1 cellular context compared by ENCODE assay signal in the genomic region with DNA sequence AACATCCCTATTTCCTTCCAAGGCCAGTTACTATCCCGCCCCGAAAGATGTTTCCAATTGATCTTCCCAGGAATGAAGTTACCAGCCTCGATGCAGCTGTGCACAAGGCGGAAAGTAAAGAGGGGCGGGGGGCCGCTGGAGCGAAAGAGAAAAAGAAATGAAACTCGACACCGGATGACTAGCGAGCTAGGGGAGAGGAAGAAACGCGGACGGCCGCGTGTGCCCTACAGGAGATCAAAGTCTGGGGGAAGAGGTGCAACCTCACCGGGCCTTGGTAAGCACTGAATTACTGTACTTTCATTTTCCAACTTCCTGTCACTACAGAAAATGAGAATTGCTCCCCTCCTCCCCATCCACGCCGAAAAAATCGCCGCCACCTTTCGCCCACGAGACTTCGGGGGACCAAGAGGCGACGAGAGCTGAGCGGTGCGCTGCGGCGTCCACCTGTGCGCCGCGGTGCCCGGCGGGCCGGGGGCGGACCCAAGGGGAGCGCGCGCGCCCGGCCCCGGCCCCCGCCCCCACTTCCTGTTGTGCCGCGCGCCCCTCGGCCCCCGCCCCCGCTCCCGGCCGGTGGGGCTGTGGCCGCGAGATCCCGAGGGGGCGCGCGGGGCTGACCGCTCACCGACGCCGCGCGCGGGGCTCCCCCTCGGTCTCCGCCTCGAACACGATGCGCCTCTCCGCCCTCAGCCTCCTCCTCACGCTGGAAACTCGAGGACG.
TF ChIP-seq lines count a peak whose summit lies in the region.

No MANE protein-coding gene starts in this region.

TF ChIP-seq in HEK293, 187 proteins besides CTCF, POLR2A, EP300 and RAD21 (continued from another document and continues in another):
- TF ChIP-seq, protein P1, sequence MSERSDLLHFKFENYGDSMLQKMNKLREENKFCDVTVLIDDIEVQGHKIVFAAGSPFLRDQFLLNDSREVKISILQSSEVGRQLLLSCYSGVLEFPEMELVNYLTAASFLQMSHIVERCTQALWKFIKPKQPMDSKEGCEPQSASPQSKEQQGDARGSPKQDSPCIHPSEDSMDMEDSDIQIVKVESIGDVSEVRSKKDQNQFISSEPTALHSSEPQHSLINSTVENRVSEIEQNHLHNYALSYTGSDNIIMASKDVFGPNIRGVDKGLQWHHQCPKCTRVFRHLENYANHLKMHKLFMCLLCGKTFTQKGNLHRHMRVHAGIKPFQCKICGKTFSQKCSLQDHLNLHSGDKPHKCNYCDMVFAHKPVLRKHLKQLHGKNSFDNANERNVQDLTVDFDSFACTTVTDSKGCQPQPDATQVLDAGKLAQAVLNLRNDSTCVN (tag by site-specific recombination; optimal IDR thresholded peaks at IDR 0.05), result peak; percentile 54
- TF ChIP-seq ZNF24 (tag by site-specific recombination; IDR thresholded peaks at IDR 0.05), result peak; percentile 84; the same call in 1 of the 2 replicates
- TF ChIP-seq SALL2 (tag by site-specific recombination; IDR thresholded peaks at IDR 0.05; ENCODE audit: borderline replicate concordance), result no peak
- TF ChIP-seq, protein P2, sequence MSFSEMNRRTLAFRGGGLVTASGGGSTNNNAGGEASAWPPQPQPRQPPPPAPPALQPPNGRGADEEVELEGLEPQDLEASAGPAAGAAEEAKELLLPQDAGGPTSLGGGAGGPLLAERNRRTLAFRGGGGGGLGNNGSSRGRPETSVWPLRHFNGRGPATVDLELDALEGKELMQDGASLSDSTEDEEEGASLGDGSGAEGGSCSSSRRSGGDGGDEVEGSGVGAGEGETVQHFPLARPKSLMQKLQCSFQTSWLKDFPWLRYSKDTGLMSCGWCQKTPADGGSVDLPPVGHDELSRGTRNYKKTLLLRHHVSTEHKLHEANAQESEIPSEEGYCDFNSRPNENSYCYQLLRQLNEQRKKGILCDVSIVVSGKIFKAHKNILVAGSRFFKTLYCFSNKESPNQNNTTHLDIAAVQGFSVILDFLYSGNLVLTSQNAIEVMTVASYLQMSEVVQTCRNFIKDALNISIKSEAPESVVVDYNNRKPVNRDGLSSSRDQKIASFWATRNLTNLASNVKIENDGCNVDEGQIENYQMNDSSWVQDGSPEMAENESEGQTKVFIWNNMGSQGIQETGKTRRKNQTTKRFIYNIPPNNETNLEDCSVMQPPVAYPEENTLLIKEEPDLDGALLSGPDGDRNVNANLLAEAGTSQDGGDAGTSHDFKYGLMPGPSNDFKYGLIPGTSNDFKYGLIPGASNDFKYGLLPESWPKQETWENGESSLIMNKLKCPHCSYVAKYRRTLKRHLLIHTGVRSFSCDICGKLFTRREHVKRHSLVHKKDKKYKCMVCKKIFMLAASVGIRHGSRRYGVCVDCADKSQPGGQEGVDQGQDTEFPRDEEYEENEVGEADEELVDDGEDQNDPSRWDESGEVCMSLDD (tag by site-specific recombination; IDR thresholded peaks at IDR 0.05), result peak; percentile 81
- peak; percentile 97 for TF ChIP-seq PRDM1 (tag by site-specific recombination; IDR thresholded peaks at IDR 0.05)
- peak; percentile 52; the same call in 1 of the 2 replicates for TF ChIP-seq KLF9 (tag by site-specific recombination; IDR thresholded peaks at IDR 0.05; ENCODE audit: low read depth)
- TF ChIP-seq, protein P3, sequence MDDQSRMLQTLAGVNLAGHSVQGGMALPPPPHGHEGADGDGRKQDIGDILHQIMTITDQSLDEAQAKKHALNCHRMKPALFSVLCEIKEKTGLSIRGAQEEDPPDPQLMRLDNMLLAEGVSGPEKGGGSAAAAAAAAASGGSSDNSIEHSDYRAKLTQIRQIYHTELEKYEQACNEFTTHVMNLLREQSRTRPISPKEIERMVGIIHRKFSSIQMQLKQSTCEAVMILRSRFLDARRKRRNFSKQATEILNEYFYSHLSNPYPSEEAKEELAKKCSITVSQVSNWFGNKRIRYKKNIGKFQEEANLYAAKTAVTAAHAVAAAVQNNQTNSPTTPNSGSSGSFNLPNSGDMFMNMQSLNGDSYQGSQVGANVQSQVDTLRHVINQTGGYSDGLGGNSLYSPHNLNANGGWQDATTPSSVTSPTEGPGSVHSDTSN (CRISPR knock-in tag; IDR thresholded peaks at IDR 0.05), result no peak; the same call in 1 of the 2 replicates
- peak; percentile 97 for TF ChIP-seq ZEB2 (tag by site-specific recombination; IDR thresholded peaks at IDR 0.05)
- TF ChIP-seq ZFP41 (tag by site-specific recombination; IDR thresholded peaks at IDR 0.05; ENCODE audit: borderline replicate concordance), result no peak
- TF ChIP-seq ZNF138 (tag by site-specific recombination; IDR thresholded peaks at IDR 0.05; ENCODE audit: borderline replicate concordance), result no peak
- peak; percentile 36; the same call in 1 of the 2 replicates for TF ChIP-seq ZNF324 (tag by site-specific recombination; IDR thresholded peaks at IDR 0.05)
- no peak for TF ChIP-seq ZNF311 (tag by site-specific recombination; IDR thresholded peaks at IDR 0.05; ENCODE audit: borderline replicate concordance)
- TF ChIP-seq, protein P4, sequence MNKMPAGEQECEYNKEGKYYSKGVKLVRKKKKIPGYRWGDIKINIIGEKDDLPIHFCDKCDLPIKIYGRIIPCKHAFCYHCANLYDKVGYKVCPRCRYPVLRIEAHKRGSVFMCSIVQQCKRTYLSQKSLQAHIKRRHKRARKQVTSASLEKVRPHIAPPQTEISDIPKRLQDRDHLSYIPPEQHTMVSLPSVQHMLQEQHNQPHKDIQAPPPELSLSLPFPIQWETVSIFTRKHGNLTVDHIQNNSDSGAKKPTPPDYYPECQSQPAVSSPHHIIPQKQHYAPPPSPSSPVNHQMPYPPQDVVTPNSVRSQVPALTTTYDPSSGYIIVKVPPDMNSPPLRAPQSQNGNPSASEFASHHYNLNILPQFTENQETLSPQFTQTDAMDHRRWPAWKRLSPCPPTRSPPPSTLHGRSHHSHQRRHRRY (tag by site-specific recombination; IDR thresholded peaks at IDR 0.05), result no peak
- no peak for TF ChIP-seq FEZF1 (tag by site-specific recombination; IDR thresholded peaks at IDR 0.05)
- TF ChIP-seq BCL11B (tag by site-specific recombination; IDR thresholded peaks at IDR 0.05; ENCODE audit: low read depth), result peak; percentile 49; the same call in 1 of the 2 replicates
- TF ChIP-seq HOXA7 (CRISPR knock-in tag; IDR thresholded peaks at IDR 0.05; ENCODE audit: borderline replicate concordance), result no peak
- TF ChIP-seq GFI1B (tag by site-specific recombination; IDR thresholded peaks at IDR 0.05), result no peak
- TF ChIP-seq ZNF677 (tag by site-specific recombination; IDR thresholded peaks at IDR 0.05), result 0 out of 2 replicates have a peak, but pooled peaks have one; percentile 11
- TF ChIP-seq, protein P5, sequence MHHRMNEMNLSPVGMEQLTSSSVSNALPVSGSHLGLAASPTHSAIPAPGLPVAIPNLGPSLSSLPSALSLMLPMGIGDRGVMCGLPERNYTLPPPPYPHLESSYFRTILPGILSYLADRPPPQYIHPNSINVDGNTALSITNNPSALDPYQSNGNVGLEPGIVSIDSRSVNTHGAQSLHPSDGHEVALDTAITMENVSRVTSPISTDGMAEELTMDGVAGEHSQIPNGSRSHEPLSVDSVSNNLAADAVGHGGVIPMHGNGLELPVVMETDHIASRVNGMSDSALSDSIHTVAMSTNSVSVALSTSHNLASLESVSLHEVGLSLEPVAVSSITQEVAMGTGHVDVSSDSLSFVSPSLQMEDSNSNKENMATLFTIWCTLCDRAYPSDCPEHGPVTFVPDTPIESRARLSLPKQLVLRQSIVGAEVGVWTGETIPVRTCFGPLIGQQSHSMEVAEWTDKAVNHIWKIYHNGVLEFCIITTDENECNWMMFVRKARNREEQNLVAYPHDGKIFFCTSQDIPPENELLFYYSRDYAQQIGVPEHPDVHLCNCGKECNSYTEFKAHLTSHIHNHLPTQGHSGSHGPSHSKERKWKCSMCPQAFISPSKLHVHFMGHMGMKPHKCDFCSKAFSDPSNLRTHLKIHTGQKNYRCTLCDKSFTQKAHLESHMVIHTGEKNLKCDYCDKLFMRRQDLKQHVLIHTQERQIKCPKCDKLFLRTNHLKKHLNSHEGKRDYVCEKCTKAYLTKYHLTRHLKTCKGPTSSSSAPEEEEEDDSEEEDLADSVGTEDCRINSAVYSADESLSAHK (tag by site-specific recombination; IDR thresholded peaks at IDR 0.05), result 0 out of 2 replicates have a peak, but pooled peaks have one; percentile 23
- peak; percentile 85 for TF ChIP-seq ZNF335 (tag by site-specific recombination; conservative IDR thresholded peaks at IDR 0.05)
- no peak for TF ChIP-seq ZNF473 (tag by site-specific recombination; IDR thresholded peaks at IDR 0.05)
- no peak for TF ChIP-seq BCL11A (tag by site-specific recombination; IDR thresholded peaks at IDR 0.05; ENCODE audit: low read depth)
- TF ChIP-seq ZNF561 (tag by site-specific recombination; IDR thresholded peaks at IDR 0.05; ENCODE audit: borderline replicate concordance), result peak; percentile 85; the same call in 1 of the 2 replicates
- TF ChIP-seq, protein P6, sequence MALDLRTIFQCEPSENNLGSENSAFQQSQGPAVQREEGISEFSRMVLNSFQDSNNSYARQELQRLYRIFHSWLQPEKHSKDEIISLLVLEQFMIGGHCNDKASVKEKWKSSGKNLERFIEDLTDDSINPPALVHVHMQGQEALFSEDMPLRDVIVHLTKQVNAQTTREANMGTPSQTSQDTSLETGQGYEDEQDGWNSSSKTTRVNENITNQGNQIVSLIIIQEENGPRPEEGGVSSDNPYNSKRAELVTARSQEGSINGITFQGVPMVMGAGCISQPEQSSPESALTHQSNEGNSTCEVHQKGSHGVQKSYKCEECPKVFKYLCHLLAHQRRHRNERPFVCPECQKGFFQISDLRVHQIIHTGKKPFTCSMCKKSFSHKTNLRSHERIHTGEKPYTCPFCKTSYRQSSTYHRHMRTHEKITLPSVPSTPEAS (tag by site-specific recombination; IDR thresholded peaks at IDR 0.05), result no peak
- TF ChIP-seq, protein P7, sequence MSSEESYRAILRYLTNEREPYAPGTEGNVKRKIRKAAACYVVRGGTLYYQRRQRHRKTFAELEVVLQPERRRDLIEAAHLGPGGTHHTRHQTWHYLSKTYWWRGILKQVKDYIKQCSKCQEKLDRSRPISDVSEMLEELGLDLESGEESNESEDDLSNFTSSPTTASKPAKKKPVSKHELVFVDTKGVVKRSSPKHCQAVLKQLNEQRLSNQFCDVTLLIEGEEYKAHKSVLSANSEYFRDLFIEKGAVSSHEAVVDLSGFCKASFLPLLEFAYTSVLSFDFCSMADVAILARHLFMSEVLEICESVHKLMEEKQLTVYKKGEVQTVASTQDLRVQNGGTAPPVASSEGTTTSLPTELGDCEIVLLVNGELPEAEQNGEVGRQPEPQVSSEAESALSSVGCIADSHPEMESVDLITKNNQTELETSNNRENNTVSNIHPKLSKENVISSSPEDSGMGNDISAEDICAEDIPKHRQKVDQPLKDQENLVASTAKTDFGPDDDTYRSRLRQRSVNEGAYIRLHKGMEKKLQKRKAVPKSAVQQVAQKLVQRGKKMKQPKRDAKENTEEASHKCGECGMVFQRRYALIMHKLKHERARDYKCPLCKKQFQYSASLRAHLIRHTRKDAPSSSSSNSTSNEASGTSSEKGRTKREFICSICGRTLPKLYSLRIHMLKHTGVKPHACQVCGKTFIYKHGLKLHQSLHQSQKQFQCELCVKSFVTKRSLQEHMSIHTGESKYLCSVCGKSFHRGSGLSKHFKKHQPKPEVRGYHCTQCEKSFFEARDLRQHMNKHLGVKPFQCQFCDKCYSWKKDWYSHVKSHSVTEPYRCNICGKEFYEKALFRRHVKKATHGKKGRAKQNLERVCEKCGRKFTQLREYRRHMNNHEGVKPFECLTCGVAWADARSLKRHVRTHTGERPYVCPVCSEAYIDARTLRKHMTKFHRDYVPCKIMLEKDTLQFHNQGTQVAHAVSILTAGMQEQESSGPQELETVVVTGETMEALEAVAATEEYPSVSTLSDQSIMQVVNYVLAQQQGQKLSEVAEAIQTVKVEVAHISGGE (tag by site-specific recombination; conservative IDR thresholded peaks at IDR 0.05; ENCODE audit: low read depth), result peak; percentile 88
- no peak; the same call in 1 of the 2 replicates for TF ChIP-seq GLI2 (tag by site-specific recombination; IDR thresholded peaks at IDR 0.05; ENCODE audit: borderline replicate concordance, low read depth)
- peak; percentile 62 for TF ChIP-seq ZFHX2 (tag by site-specific recombination; conservative IDR thresholded peaks at IDR 0.05)
- TF ChIP-seq ZNF654 (tag by site-specific recombination; IDR thresholded peaks at IDR 0.05; ENCODE audit: low read depth), result 0 out of 2 replicates have a peak, but pooled peaks have one; percentile 11
- TF ChIP-seq, protein P8, sequence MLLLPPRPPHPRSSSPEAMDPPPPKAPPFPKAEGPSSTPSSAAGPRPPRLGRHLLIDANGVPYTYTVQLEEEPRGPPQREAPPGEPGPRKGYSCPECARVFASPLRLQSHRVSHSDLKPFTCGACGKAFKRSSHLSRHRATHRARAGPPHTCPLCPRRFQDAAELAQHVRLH (tag by site-specific recombination; IDR thresholded peaks at IDR 0.05), result peak; percentile 55
- TF ChIP-seq, protein P9, sequence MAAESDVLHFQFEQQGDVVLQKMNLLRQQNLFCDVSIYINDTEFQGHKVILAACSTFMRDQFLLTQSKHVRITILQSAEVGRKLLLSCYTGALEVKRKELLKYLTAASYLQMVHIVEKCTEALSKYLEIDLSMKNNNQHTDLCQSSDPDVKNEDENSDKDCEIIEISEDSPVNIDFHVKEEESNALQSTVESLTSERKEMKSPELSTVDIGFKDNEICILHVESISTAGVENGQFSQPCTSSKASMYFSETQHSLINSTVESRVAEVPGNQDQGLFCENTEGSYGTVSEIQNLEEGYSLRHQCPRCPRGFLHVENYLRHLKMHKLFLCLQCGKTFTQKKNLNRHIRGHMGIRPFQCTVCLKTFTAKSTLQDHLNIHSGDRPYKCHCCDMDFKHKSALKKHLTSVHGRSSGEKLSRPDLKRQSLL (tag by site-specific recombination; IDR thresholded peaks at IDR 0.05), result no peak
- no peak for TF ChIP-seq ZNF433 (tag by site-specific recombination; IDR thresholded peaks at IDR 0.05; ENCODE audit: low read depth)
- TF ChIP-seq, protein P10, sequence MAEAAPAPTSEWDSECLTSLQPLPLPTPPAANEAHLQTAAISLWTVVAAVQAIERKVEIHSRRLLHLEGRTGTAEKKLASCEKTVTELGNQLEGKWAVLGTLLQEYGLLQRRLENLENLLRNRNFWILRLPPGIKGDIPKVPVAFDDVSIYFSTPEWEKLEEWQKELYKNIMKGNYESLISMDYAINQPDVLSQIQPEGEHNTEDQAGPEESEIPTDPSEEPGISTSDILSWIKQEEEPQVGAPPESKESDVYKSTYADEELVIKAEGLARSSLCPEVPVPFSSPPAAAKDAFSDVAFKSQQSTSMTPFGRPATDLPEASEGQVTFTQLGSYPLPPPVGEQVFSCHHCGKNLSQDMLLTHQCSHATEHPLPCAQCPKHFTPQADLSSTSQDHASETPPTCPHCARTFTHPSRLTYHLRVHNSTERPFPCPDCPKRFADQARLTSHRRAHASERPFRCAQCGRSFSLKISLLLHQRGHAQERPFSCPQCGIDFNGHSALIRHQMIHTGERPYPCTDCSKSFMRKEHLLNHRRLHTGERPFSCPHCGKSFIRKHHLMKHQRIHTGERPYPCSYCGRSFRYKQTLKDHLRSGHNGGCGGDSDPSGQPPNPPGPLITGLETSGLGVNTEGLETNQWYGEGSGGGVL (tag by site-specific recombination; IDR thresholded peaks at IDR 0.05), result peak; percentile 83
- TF ChIP-seq, protein P11, sequence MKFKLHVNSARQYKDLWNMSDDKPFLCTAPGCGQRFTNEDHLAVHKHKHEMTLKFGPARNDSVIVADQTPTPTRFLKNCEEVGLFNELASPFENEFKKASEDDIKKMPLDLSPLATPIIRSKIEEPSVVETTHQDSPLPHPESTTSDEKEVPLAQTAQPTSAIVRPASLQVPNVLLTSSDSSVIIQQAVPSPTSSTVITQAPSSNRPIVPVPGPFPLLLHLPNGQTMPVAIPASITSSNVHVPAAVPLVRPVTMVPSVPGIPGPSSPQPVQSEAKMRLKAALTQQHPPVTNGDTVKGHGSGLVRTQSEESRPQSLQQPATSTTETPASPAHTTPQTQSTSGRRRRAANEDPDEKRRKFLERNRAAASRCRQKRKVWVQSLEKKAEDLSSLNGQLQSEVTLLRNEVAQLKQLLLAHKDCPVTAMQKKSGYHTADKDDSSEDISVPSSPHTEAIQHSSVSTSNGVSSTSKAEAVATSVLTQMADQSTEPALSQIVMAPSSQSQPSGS (tag by site-specific recombination; IDR thresholded peaks at IDR 0.05; ENCODE audit: low read depth), result no peak
- peak; percentile 51; the same call in 1 of the 2 replicates for TF ChIP-seq SP3 (tag by site-specific recombination; IDR thresholded peaks at IDR 0.05)
- no peak for TF ChIP-seq ZNF426 (tag by site-specific recombination; IDR thresholded peaks at IDR 0.05)
